In genomic region chr2:241702405-241703127, GRCh38 we compare ENCODE assay signal across 8 cellular contexts. TPM values are rescaled to one million over a fixed set of nuclear protein-coding genes. Genes with fewer than 3 reads are reported as not detected.
DNase-seq lines count a peak whose midpoint lies in the region; ATAC-seq and TF ChIP-seq lines count a peak whose summit lies in the region.

No MANE protein-coding gene starts in this region.

- H3K9me3 ChIP-seq in DND-41 (ENCODE audit: insufficient read depth, low read length, severe bottlenecking) (peaks cover 13% of the 10 kb centered on the region), Peyer's patch (no peaks in the 10 kb centered on the region), neural progenitor cell (ENCODE audit: low read depth) (no peaks in the 10 kb centered on the region), subcutaneous abdominal adipose tissue (ENCODE audit: control insufficient read depth in 5 of 5, low read length in 5 of 5) (peaks cover 0 to 2% (median 0%) of the 10 kb centered on the region in 5 donors)

- peaks cover 37% of the 10 kb centered on the region for H3K36me3 ChIP-seq in DND-41 (ENCODE audit: insufficient read depth, low read length)
- H3K36me3 ChIP-seq in Peyer's patch = peaks cover 0 to 23% (median 0%) of the 10 kb centered on the region in 3 donors
- peaks cover 19% of the 10 kb centered on the region for H3K36me3 ChIP-seq in neural progenitor cell
- peaks cover 0 to 24% (median 15%) of the 10 kb centered on the region in 5 donors for H3K36me3 ChIP-seq in subcutaneous abdominal adipose tissue (ENCODE audit: control insufficient read depth in 5 of 5, insufficient read depth in 5 of 5, low read length in 5 of 5)

- H3F3A ChIP-seq in neural progenitor cell (ENCODE audit: low read depth) = peaks cover 7% of the 10 kb centered on the region

- peaks cover 42% of the 10 kb centered on the region for H3K79me2 ChIP-seq in DND-41 (ENCODE audit: insufficient read depth, low read length)
- peaks cover 39% of the 10 kb centered on the region for H3K79me2 ChIP-seq in neural progenitor cell (ENCODE audit: low read depth)

- H3K27me3 ChIP-seq in DND-41 (ENCODE audit: insufficient read depth, low read length, poor library complexity) (no peaks in the 10 kb centered on the region), Peyer's patch (no peaks in the 10 kb centered on the region), neural progenitor cell (no peaks in the 10 kb centered on the region), subcutaneous abdominal adipose tissue (ENCODE audit: control insufficient read depth in 5 of 5, insufficient read depth in 4 of 5, low read length in 5 of 5) (no peaks in the 10 kb centered on the region)

- peak overlapping the region; percentile 99 for H3K9ac ChIP-seq in DND-41 (ENCODE audit: low read depth, low read length)
- peak overlapping the region; percentile 50 for H3K9ac ChIP-seq in neural progenitor cell
- H3K9ac ChIP-seq in subcutaneous abdominal adipose tissue (ENCODE audit: low read length in 5 of 5) = peak overlapping the region in 4 of 5 donors; percentile 62 to 81 (median 80)

- peaks cover 12% of the 10 kb centered on the region for H3K9me3 Mint-ChIP-seq in neural progenitor cell

- H3K4me3 Mint-ChIP-seq in neural progenitor cell = peak overlapping the region; percentile 91

- peaks cover 7% of the 10 kb centered on the region for H3K4me1 Mint-ChIP-seq in neural progenitor cell

- H3K4me2 ChIP-seq in DND-41 (ENCODE audit: insufficient read depth, low read length) (peak overlapping the region; percentile 88), neural progenitor cell (peak overlapping the region; percentile 87)

- peaks cover 28% of the 10 kb centered on the region for H3K36me3 Mint-ChIP-seq in neural progenitor cell

- no peak for TF ChIP-seq EP300 in Ishikawa (IDR thresholded peaks at IDR 0.05; ENCODE audit: borderline replicate concordance)

- DNase-seq in DND-41 = peak; percentile 84
- DNase-seq in Peyer's patch = peak; percentile 90 to 93 (median 90)
- DNase-seq in activated T-helper 1 cell treated with anti-CD3 and anti-CD28 coated beads, Interleukin-2, amount 50 U/mL, for 16 hours (ENCODE audit: low read depth in 1 of 2, low spot score in 1 of 2) = peak; percentile 71 to 85
- DNase-seq in fibroblast of the conjunctiva (ENCODE audit: low read depth) = peak; percentile 62
- peak; percentile 95 for DNase-seq in neural progenitor cell (ENCODE audit: low spot score)

- peak; percentile 68 for ATAC-seq in DND-41 (ENCODE audit: insufficient read depth, low read depth)
- peak; percentile 62 for ATAC-seq in GM21717 (IDR thresholded peaks at IDR 0.05; ENCODE audit: unreplicated experiment)

- no peak for TF ChIP-seq POLR2A in Peyer's patch (IDR thresholded peaks at IDR 0.05)

- TF ChIP-seq RAD21 in Ishikawa (IDR thresholded peaks at IDR 0.05; ENCODE audit: low read depth) = peak; percentile 9; the same call in 1 of the 2 replicates

- H3K27ac ChIP-seq in DND-41 (ENCODE audit: low read length) (peak overlapping the region; percentile 36), Peyer's patch (peak overlapping the region; percentile 90 to 99 (median 94)), neural progenitor cell (no peak overlapping the region), subcutaneous abdominal adipose tissue (ENCODE audit: low read depth, low read length) (peak overlapping the region; percentile 60)

- H3K4me3 ChIP-seq in DND-41 (ENCODE audit: low read depth in 1 of 2, low read length in 2 of 2) (peak overlapping the region; percentile 69 to 78), Peyer's patch (peak overlapping the region; percentile 65 to 97 (median 86)), neural progenitor cell (peak overlapping the region; percentile 100), subcutaneous abdominal adipose tissue (ENCODE audit: low read depth in 1 of 5, low read length in 5 of 5) (peak overlapping the region; percentile 53 to 85 (median 76))

- peak overlapping the region; percentile 77 for H2AFZ ChIP-seq in DND-41 (ENCODE audit: low read depth, low read length)
- H2AFZ ChIP-seq in neural progenitor cell (replicated peaks) = no peak overlapping the region

- H3K27ac Mint-ChIP-seq in neural progenitor cell = peak overlapping the region; percentile 34

- H3K4me1 ChIP-seq in DND-41 (ENCODE audit: insufficient read depth, low read length) (peaks cover 19% of the 10 kb centered on the region), Peyer's patch (peaks cover 0 to 22% (median 11%) of the 10 kb centered on the region in 4 donors), neural progenitor cell (peaks cover 8% of the 10 kb centered on the region), subcutaneous abdominal adipose tissue (ENCODE audit: control insufficient read depth in 5 of 5, insufficient read depth in 5 of 5, low read length in 5 of 5) (peaks cover 5 to 22% (median 15%) of the 10 kb centered on the region in 5 donors)

- H4K20me1 ChIP-seq in DND-41 (ENCODE audit: insufficient read depth, low read length) (peaks cover 14% of the 10 kb centered on the region), neural progenitor cell (ENCODE audit: low read depth) (peaks cover 14% of the 10 kb centered on the region)

- H3K27me3 Mint-ChIP-seq in neural progenitor cell (ENCODE audit: insufficient read depth, low read depth) = peaks cover 10% of the 10 kb centered on the region

- TF ChIP-seq CTCF in DND-41 (IDR thresholded peaks at IDR 0.05; ENCODE audit: borderline replicate concordance, extremely low read depth, low read length, poor library complexity, severe bottlenecking) (peak; percentile 67), Peyer's patch (IDR thresholded peaks at IDR 0.05) (peak; percentile 28 to 64 (median 47)), neural progenitor cell (IDR thresholded peaks at IDR 0.05) (peak; percentile 71)

TF ChIP-seq in Ishikawa, 13 proteins besides CTCF, POLR2A, EP300 and RAD21:
- TF ChIP-seq TEAD4 (IDR thresholded peaks at IDR 0.05) (no peak), TAF1 (IDR thresholded peaks at IDR 0.05; ENCODE audit: low read depth) (peak; percentile 67), CEBPB (IDR thresholded peaks at IDR 0.05) (no peak), REST (IDR thresholded peaks at IDR 0.05; ENCODE audit: low read depth) (no peak), TCF12 (IDR thresholded peaks at IDR 0.05; ENCODE audit: low read depth) (0 out of 2 replicates have a peak, but pooled peaks have one; percentile 26), ZBTB7A (IDR thresholded peaks at IDR 0.05; ENCODE audit: low read depth) (peak; percentile 87), MAX (IDR thresholded peaks at IDR 0.05) (peak; percentile 44), USF1 (IDR thresholded peaks at IDR 0.05) (no peak), NFIC (IDR thresholded peaks at IDR 0.05) (peak; percentile 46; the same call in 1 of the 2 replicates), CREB1 (IDR thresholded peaks at IDR 0.05; ENCODE audit: low read depth) (no peak), YY1 (IDR thresholded peaks at IDR 0.05; ENCODE audit: low read depth) (no peak), FOXM1 (IDR thresholded peaks at IDR 0.05; ENCODE audit: borderline replicate concordance, low read depth) (no peak), EGR1 (IDR thresholded peaks at IDR 0.05) (peak; percentile 87)
TF ChIP-seq in Ishikawa: peak in this region for 6.

RNA-seq across cellular contexts. Expression of gene ING5, which starts 0.7 kb away (rescaled TPM):
- total RNA-seq in Peyer's patch = 100 to 1,000 TPM in 1 of 4 donors, 10 to 100 TPM in 3; 33.1 to 105 (median 73.5) TPM
- total RNA-seq in neural progenitor cell (ENCODE audit: low replicate concordance) = 38.2 and 49.0 TPM in 2 replicates

RNA-seq across cellular contexts. Expression of gene DTYMK, which starts 16.0 kb away (rescaled TPM):
- total RNA-seq in Peyer's patch (10 to 100 TPM; 14.2 to 23.9 (median 19.2) TPM), neural progenitor cell (ENCODE audit: low replicate concordance) (43.4 and 59.9 TPM in 2 replicates)

RNA-seq across cellular contexts. Expression of gene D2HGDH, which starts 31.9 kb away (rescaled TPM):
- total RNA-seq in Peyer's patch = 100 to 1,000 TPM in 1 of 4 donors, 10 to 100 TPM in 3; 36.4 to 122 (median 77.7) TPM
- 3.5 and 15.4 TPM in 2 replicates for total RNA-seq in neural progenitor cell (ENCODE audit: low replicate concordance)
